23 cellular contexts compared by ENCODE assay signal in genomic region chr14:94461526-94462218, GRCh38. TPM values are rescaled to one million over a fixed set of nuclear protein-coding genes. Genes with fewer than 3 reads are reported as not detected.
DNase-seq lines count a peak whose midpoint lies in the region; ATAC-seq, FAIRE-seq and TF ChIP-seq lines count a peak whose summit lies in the region.
"Had no signal": no experiment of that assay in that cellular context is flagged by ENCODE, and none has a peak within 500 bp of the region (broad histone marks: within the 10 kb centered on the region; RNA-seq: fewer than 3 reads in every experiment).

No MANE protein-coding gene starts in this region.

- no peak overlapping the region for H3K9ac ChIP-seq in endodermal cell (ENCODE audit: extremely low read depth, low read length, poor library complexity, severe bottlenecking)
- H3K9ac ChIP-seq in kidney (ENCODE audit: low read length in 2 of 2), result no peak overlapping the region
- H3K9ac ChIP-seq: BLaER1 treated with 17β-estradiol and CSF1 and Interleukin-3, amounts not matched to agents 10 nM and 100 nM had no signal

- peaks cover 5% of the 10 kb centered on the region for H3K27me3 Mint-ChIP-seq in endodermal cell (ENCODE audit: insufficient read depth)

- no peak for ATAC-seq in HG03378 (IDR thresholded peaks at IDR 0.05; ENCODE audit: unreplicated experiment)
- ATAC-seq: CD8-positive, alpha-beta T cell had no signal

- DNase-seq in activated CD8-positive, alpha-beta memory T cell treated with anti-CD3 and anti-CD28 coated beads for 24 hours, result peak; percentile 19
- no peak for DNase-seq in activated CD8-positive, alpha-beta memory T cell treated with anti-CD3 and anti-CD28 coated beads, Interleukin-2, amount 50 U/mL, for 48 hours
- DNase-seq in endodermal cell (peak; percentile 30), vagina (ENCODE audit: extremely low spot score in 2 of 2) (peak; percentile 72 to 79), kidney (no peak), activated T-cell treated with anti-CD3 and anti-CD28 coated beads for 4 hours (no peak)
- DNase-seq: 8988T; CD8-positive, alpha-beta T cell; GDM1; NCI-H1092 treated with DMSO at 0.1 percent for 48 hours; NCI-H146; NCI-H2029; NCI-H226; NCI-H510A treated with DMSO at 0.1 percent for 48 hours; NCI-H748 treated with DMSO at 0.1 percent for 48 hours; Peyer's patch had no signal

- H3K4me1 ChIP-seq in endodermal cell (ENCODE audit: control insufficient read depth, insufficient read depth, low read length), result no peaks in the 10 kb centered on the region
- no peaks in the 10 kb centered on the region for H3K4me1 ChIP-seq in vagina
- H3K4me1 ChIP-seq in kidney (ENCODE audit: control insufficient read depth in 1 of 2, insufficient read depth in 1 of 2, low read depth in 1 of 2, low read length in 2 of 2), result no peaks in the 10 kb centered on the region
- H3K4me1 ChIP-seq: Peyer's patch, SJSA1 had no signal

- H3K9me3 ChIP-seq in endodermal cell (ENCODE audit: control insufficient read depth, low read length) (no peaks in the 10 kb centered on the region), vagina (peaks cover 6% of the 10 kb centered on the region), kidney (ENCODE audit: control insufficient read depth in 1 of 2, low read length in 2 of 2) (peaks cover 0 to 17% of the 10 kb centered on the region in 2 donors)
- H3K9me3 ChIP-seq: SJSA1 had no signal

- peaks cover 33% of the 10 kb centered on the region for H3K9me3 Mint-ChIP-seq in endodermal cell

- TF ChIP-seq CTCF in endodermal cell (conservative IDR thresholded peaks at IDR 0.05), result no peak
- TF ChIP-seq CTCF in vagina (IDR thresholded peaks at IDR 0.05), result no peak
- no peak for TF ChIP-seq CTCF in kidney (IDR thresholded peaks at IDR 0.05; ENCODE audit: borderline replicate concordance, extremely low read depth, insufficient read depth)

- H3K36me3 ChIP-seq in endodermal cell (ENCODE audit: control insufficient read depth, insufficient read depth, low read length) (no peaks in the 10 kb centered on the region), vagina (no peaks in the 10 kb centered on the region), kidney (ENCODE audit: control insufficient read depth in 1 of 2, insufficient read depth in 2 of 2, low read length in 2 of 2) (no peaks in the 10 kb centered on the region)
- H3K36me3 ChIP-seq: BLaER1 treated with 17β-estradiol and CSF1 and Interleukin-3, amounts not matched to agents 10 nM and 100 nM; Peyer's patch; SJSA1 had no signal

- H3K27ac ChIP-seq in endodermal cell (ENCODE audit: low read depth, low read length) (no peak overlapping the region), vagina (no peak overlapping the region), kidney (ENCODE audit: low read depth in 2 of 2, low read length in 2 of 2) (no peak overlapping the region)
- H3K27ac ChIP-seq: BLaER1 treated with 17β-estradiol and CSF1 and Interleukin-3, amounts not matched to agents 10 nM and 100 nM; Peyer's patch; SJSA1 had no signal

- no peak overlapping the region for H3K4me3 Mint-ChIP-seq in endodermal cell
- H3K4me3 Mint-ChIP-seq: CD8-positive, alpha-beta T cell had no signal

- WGBS in endodermal cell (ENCODE audit: insufficient coverage in 1 of 2, insufficient read length in 1 of 2), 2 experiments, result 92 to 98% methylated on average over 16 to 19 of the region's 19 CpGs

- no peaks in the 10 kb centered on the region for H3K36me3 Mint-ChIP-seq in endodermal cell (ENCODE audit: low read depth)
- H3K36me3 Mint-ChIP-seq: CD8-positive, alpha-beta T cell had no signal

- H3K4me1 Mint-ChIP-seq in endodermal cell, result no peaks in the 10 kb centered on the region

- no peak overlapping the region for H3K27ac Mint-ChIP-seq in endodermal cell
- H3K27ac Mint-ChIP-seq: CD8-positive, alpha-beta T cell had no signal

- TF ChIP-seq POLR2A in Raji (IDR thresholded peaks at IDR 0.05; ENCODE audit: insufficient read depth, low read depth, low read length) (peak; percentile 46), vagina (IDR thresholded peaks at IDR 0.05) (no peak)

- H3K27me3 ChIP-seq in endodermal cell (ENCODE audit: control insufficient read depth, insufficient read depth, low read length, poor library complexity, severe bottlenecking), result no peaks in the 10 kb centered on the region
- H3K27me3 ChIP-seq in vagina, result no peaks in the 10 kb centered on the region
- H3K27me3 ChIP-seq: BLaER1 treated with 17β-estradiol and CSF1 and Interleukin-3, amounts not matched to agents 10 nM and 100 nM; Peyer's patch; SJSA1 had no signal

- intact Hi-C loops in vagina (cut with DNase I), result no loop called here
- intact Hi-C loops in kidney (cut with DNase I), result no loop called here

- FAIRE-seq in kidney (lab: Jason Lieb, UNC), result no peak
- FAIRE-seq: GM18507, H1 had no signal

- no peak overlapping the region for H3K4me3 ChIP-seq in endodermal cell (ENCODE audit: low read length)
- H3K4me3 ChIP-seq in vagina, result no peak overlapping the region
- H3K4me3 ChIP-seq in kidney (ENCODE audit: low read length in 2 of 2), result no peak overlapping the region
- H3K4me3 ChIP-seq: BLaER1 treated with 17β-estradiol and CSF1 and Interleukin-3, amounts not matched to agents 10 nM and 100 nM; Peyer's patch; SJSA1 had no signal

RNA-seq across cellular contexts. Expression of gene SERPINA11, which starts 9.1 kb away (rescaled TPM):
- total RNA-seq in endodermal cell (under 1 TPM in 1 of 2 donors, not detected in 1; 0.70 TPM), vagina (not detected), kidney (not detected)
- not detected for polyA plus RNA-seq in endodermal cell (2013, experiment 1 of 2)
- polyA plus RNA-seq in endodermal cell (2013, experiment 2 of 2), result not detected
- polyA plus RNA-seq in kidney (ENCODE audit: insufficient read depth, low read depth, low replicate concordance), result not detected
- total RNA-seq: CD8-positive, alpha-beta T cell; OCI-LY7; SJSA1 had no signal

RNA-seq across cellular contexts. Expression of gene SERPINA9, which starts 14.3 kb away (rescaled TPM):
- total RNA-seq in endodermal cell (not detected), vagina (2.0 TPM), kidney (not detected)
- polyA plus RNA-seq in endodermal cell (2013, experiment 1 of 2), result not detected
- polyA plus RNA-seq in endodermal cell (2013, experiment 2 of 2), result not detected
- not detected for polyA plus RNA-seq in kidney (ENCODE audit: insufficient read depth, low read depth, low replicate concordance)
- total RNA-seq: CD8-positive, alpha-beta T cell; H1; OCI-LY7; SJSA1 had no signal
- polyA plus RNA-seq: H1 had no signal

RNA-seq across cellular contexts. Expression of gene SERPINA12, which starts 47.6 kb away (rescaled TPM):
- total RNA-seq in endodermal cell, result not detected
- polyA plus RNA-seq in endodermal cell (2013, experiment 1 of 2), result not detected
- not detected for polyA plus RNA-seq in endodermal cell (2013, experiment 2 of 2)
- total RNA-seq in vagina, result 8.6 TPM
- not detected for total RNA-seq in kidney
- not detected for polyA plus RNA-seq in kidney (ENCODE audit: insufficient read depth, low read depth, low replicate concordance)
- total RNA-seq: CD8-positive, alpha-beta T cell; H1; OCI-LY7; Peyer's patch; SJSA1 had no signal
- polyA plus RNA-seq: H1 had no signal

Comparison
In these comparisons a context has a peak if more than half of its experiments do, and no peak if none do; other contexts are left out.
1. DNase-seq: peak in activated CD8-positive, alpha-beta memory T cell treated with anti-CD3 and anti-CD28 coated beads for 24 hours (single experiment), endodermal cell (single experiment) and vagina (2 of 2); none in activated CD8-positive, alpha-beta memory T cell treated with anti-CD3 and anti-CD28 coated beads, Interleukin-2, amount 50 U/mL, for 48 hours (single experiment), kidney (single experiment) and activated T-cell treated with anti-CD3 and anti-CD28 coated beads for 4 hours (single experiment).